29 cellular contexts compared by ENCODE assay signal in genomic region chr3:179670311-179670710, GRCh38. TPM values are rescaled to one million over a fixed set of nuclear protein-coding genes. Genes with fewer than 3 reads are reported as not detected.
DNase-seq lines count a peak whose midpoint lies in the region; ATAC-seq, FAIRE-seq and TF ChIP-seq lines count a peak whose summit lies in the region.
"Had no signal": no experiment of that assay in that cellular context is flagged by ENCODE, and none has a peak within 500 bp of the region (broad histone marks: within the 10 kb centered on the region; RNA-seq: fewer than 3 reads in every experiment).

No MANE protein-coding gene starts in this region.

- H3K36me3 ChIP-seq in H1 (ENCODE audit: control insufficient read depth in 2 of 4, insufficient read depth in 4 of 4, low read length in 3 of 4): no peaks in the 10 kb centered on the region
- H3K36me3 ChIP-seq: HAP-1, SJCRH30 had no signal

- no peak overlapping the region for H3K23ac ChIP-seq in H1 (ENCODE audit: insufficient read length)

- H3K14ac ChIP-seq in H1 (ENCODE audit: insufficient read length): no peak overlapping the region

- no peak overlapping the region for H4K91ac ChIP-seq in H1 (replicated peaks; ENCODE audit: insufficient read length, low read length)

- no peak overlapping the region for H3K4me3 ChIP-seq in H1 (ENCODE audit: extremely low read depth in 1 of 4, insufficient read depth in 2 of 4, low read depth in 3 of 4, low read length in 4 of 4)
- H3K4me3 ChIP-seq: A549, GM23248, HAP-1, SJCRH30 had no signal

- H3K36me3 Mint-ChIP-seq in HFFc6 (ENCODE audit: low read depth): peaks cover 26% of the 10 kb centered on the region

- H3K4me1 ChIP-seq in H1 (replicated peaks in 1 of 4; ENCODE audit: control insufficient read depth in 3 of 4, insufficient read depth in 4 of 4, low read length in 3 of 4): peaks cover 6 to 13% (median 10%) of the 10 kb centered on the region in 4 experiments

- H3K4me2 ChIP-seq in H1 (ENCODE audit: insufficient read depth in 1 of 2, low read depth in 2 of 2, low read length in 2 of 2): no peak overlapping the region
- H3K4me2 ChIP-seq: A549, KMS-11 had no signal

- no peak overlapping the region for H3K27ac ChIP-seq in H1 (ENCODE audit: low read depth, low read length)
- H3K27ac ChIP-seq: A549, C4-2B, GM23248, KMS-11, SJCRH30 had no signal

- H3K4me3 Mint-ChIP-seq in HFFc6: 0 out of 2 replicates have a peak overlapping the region, but pooled peaks have one; percentile 1
- H3K4me3 Mint-ChIP-seq: B cell; CD8-positive, alpha-beta T cell; IgD-negative memory B cell had no signal

- no peak overlapping the region for H3K18ac ChIP-seq in H1 (ENCODE audit: extremely low read depth, low read length)

- H3K56ac ChIP-seq in H1 (replicated peaks; ENCODE audit: insufficient read length, low read depth, low read length): no peak overlapping the region

- H2BK15ac ChIP-seq in H1 (ENCODE audit: low read length): no peak overlapping the region

- no peak for TF ChIP-seq POLR2A in H1 (IDR thresholded peaks at IDR 0.05; ENCODE audit: control extremely low read depth in 1 of 2, low read depth in 2 of 2, low read length in 2 of 2)

- H3K79me2 ChIP-seq in H1 (ENCODE audit: control insufficient read depth in 1 of 2, insufficient read depth in 2 of 2, low read length in 2 of 2): peaks cover 8 to 85% of the 10 kb centered on the region in 2 experiments; a peak in 3 of 4 replicates

- H2BK12ac ChIP-seq in H1 (ENCODE audit: low read depth, low read length): no peak overlapping the region

- no peak overlapping the region for H4K5ac ChIP-seq in H1 (ENCODE audit: insufficient read length, low read depth, low read length)

- H3K79me1 ChIP-seq in H1 (ENCODE audit: low read depth, low read length): peaks cover 19% of the 10 kb centered on the region

- H3K4me1 Mint-ChIP-seq in HFFc6 (ENCODE audit: low read depth): peaks cover 45% of the 10 kb centered on the region
- H3K4me1 Mint-ChIP-seq: B cell had no signal

- CTCF ChIA-PET in H1 (lab: Charles Lee; ENCODE audit: partially characterized antibody): interaction anchor here (1.4 to 1.5 kb wide), 2 partner anchors 16 to 20 kb away, joined by 3 to 9 read pairs; no protein-coding TSS in a partner anchor

- 91% methylated on average over 8 of the region's 8 CpGs; no CpG with 5 or more reads in 1 of the 2 experiments for WGBS in H1 (ENCODE audit: extremely low coverage in 1 of 2, insufficient coverage in 1 of 2, insufficient read length in 1 of 2, insufficient replicate concordance in 2 of 2, low coverage in 1 of 2, low lambda C conversion rate in 2 of 2, missing lambda C conversion rate in 1 of 2), 2 experiments

- H3K9ac ChIP-seq in H1 (replicated peaks in 1 of 4; ENCODE audit: extremely low read depth in 1 of 4, low read depth in 3 of 4, low read length in 3 of 4): no peak overlapping the region
- H3K9ac ChIP-seq: GM23248, KMS-11 had no signal

- TF ChIP-seq CTCF in HFFc6 (IDR thresholded peaks at IDR 0.05) (no peak), H1 (IDR thresholded peaks at IDR 0.05; ENCODE audit: control extremely low read depth in 1 of 3, insufficient read depth in 1 of 3, low read depth in 1 of 3, low read length in 3 of 3) (no peak)

- no peak overlapping the region for H2AK5ac ChIP-seq in H1 (ENCODE audit: low read depth, low read length)

- no peaks in the 10 kb centered on the region for H3K27me3 ChIP-seq in H1 (replicated peaks in 1 of 4; ENCODE audit: control insufficient read depth in 3 of 4, extremely low read depth in 1 of 4, insufficient read depth in 3 of 4, low read length in 3 of 4)
- H3K27me3 ChIP-seq: SJCRH30 had no signal

- intact Hi-C loops in sciatic nerve (cut with DNase I): no loop called here

- H2AFZ ChIP-seq in H1 (ENCODE audit: low read length): no peak overlapping the region
- H2AFZ ChIP-seq: GM23248 had no signal

- H3K4ac ChIP-seq in H1 (replicated peaks; ENCODE audit: insufficient read length, low read depth, low read length): no peak overlapping the region

- DNase-seq in HFFc6 (no peak), H1 (ENCODE audit: low read depth in 1 of 2, low spot score in 2 of 2) (peak in 1 of 2 experiments; percentile 13), left lobe of liver (ENCODE audit: low spot score) (no peak), sciatic nerve (ENCODE audit: low spot score) (no peak), NCI-H82 treated with DMSO at 0.1 percent for 48 hours (lab: John Stamatoyannopoulos, UW; ENCODE audit: unreplicated experiment) (no peak), HT-29 (ENCODE audit: low spot score) (no peak), retina (no peak), NCI-H1436 (lab: John Stamatoyannopoulos, UW) (no peak)
- DNase-seq: Caco-2; CD8-positive, alpha-beta T cell; DMS153; DND-41; GM23248; MM.1S; NCI-H1436 treated with DMSO at 0.1 percent for 48 hours; NCI-H187 treated with DMSO at 0.1 percent for 48 hours; NCI-H2171 treated with DMSO at 0.1 percent for 48 hours; NCI-H524 treated with DMSO at 0.1 percent for 48 hours; NCI-H774; NK-92 treated with Interleukin-12 subunit alpha and Interleukin-12 subunit beta, amount 100 ng/mL, for 24 hours; PC-3; SJCRH30 had no signal

- FAIRE-seq in H1 (lab: Jason Lieb, UNC): no peak
- FAIRE-seq: A549 had no signal

- no peak for TF ChIP-seq RAD21 in H1 (IDR thresholded peaks at IDR 0.05 in 1 of 2, conservative IDR thresholded peaks at IDR 0.05 in 1 of 2; ENCODE audit: low read depth in 2 of 2, low read length in 2 of 2)

- no peak overlapping the region for H2BK120ac ChIP-seq in H1 (replicated peaks; ENCODE audit: low read depth, low read length)

- H2BK5ac ChIP-seq in H1 (ENCODE audit: low read depth, low read length): no peak overlapping the region

- no peaks in the 10 kb centered on the region for H3K9me3 ChIP-seq in H1 (ENCODE audit: insufficient read depth in 2 of 2, low read depth in 1 of 2, low read length in 1 of 2)
- H3K9me3 ChIP-seq: A549, Caco-2, SJCRH30 had no signal

- 0 out of 2 replicates have a peak overlapping the region, but pooled peaks have one; percentile 48 for H2BK20ac ChIP-seq in H1 (ENCODE audit: low read length)

- H3K9me3 Mint-ChIP-seq in HFFc6: no peaks in the 10 kb centered on the region
- H3K9me3 Mint-ChIP-seq: CD8-positive, alpha-beta T cell had no signal

- H4K20me1 ChIP-seq in H1 (replicated peaks in 1 of 2; ENCODE audit: control insufficient read depth in 1 of 2, insufficient read depth in 2 of 2, low read length in 2 of 2): peaks cover 7 to 13% of the 10 kb centered on the region in 2 experiments

- TF ChIP-seq EP300 in H1 (IDR thresholded peaks at IDR 0.05; ENCODE audit: borderline replicate concordance in 1 of 2, low read depth in 2 of 2, low read length in 2 of 2): no peak

- POLR2A ChIA-PET in H1 (lab: Charles Lee; ENCODE audit: partially characterized antibody): no interaction called here

- no peaks in the 10 kb centered on the region for H3K23me2 ChIP-seq in H1 (ENCODE audit: low read depth, low read length)

- no peak overlapping the region for H4K8ac ChIP-seq in H1 (ENCODE audit: extremely low read depth, insufficient read depth, low read length)

- peak overlapping the region; percentile 39; the same call in 1 of the 2 replicates for H3K27ac Mint-ChIP-seq in HFFc6
- H3K27ac Mint-ChIP-seq: B cell; CD8-positive, alpha-beta T cell; IgD-negative memory B cell had no signal

- peak; percentile 74 for ATAC-seq in left lobe of liver
- ATAC-seq in sciatic nerve: peak; percentile 59
- ATAC-seq: A549; CD8-positive, alpha-beta T cell; PC-3; SK-N-SH treated with all-trans-retinoic acid at 6 μM for 48 hours had no signal

- H3K27me3 Mint-ChIP-seq in HFFc6 (ENCODE audit: insufficient read depth): no peaks in the 10 kb centered on the region
- H3K27me3 Mint-ChIP-seq: B cell, IgD-negative memory B cell had no signal

TF ChIP-seq in H1, 55 proteins besides CTCF, POLR2A, EP300 and RAD21:
- TF ChIP-seq SAP30 (IDR thresholded peaks at IDR 0.05; ENCODE audit: insufficient read depth, insufficient replicate concordance, low read length): no peak

RNA-seq across cellular contexts. Expression of gene USP13, which starts 17.5 kb away (rescaled TPM):
- 10 to 100 TPM; 17.1 to 25.0 (median 21.5) TPM for total RNA-seq in HFFc6 (2021; fragmentation: NEBNext Ultra II Directional; extraction: Animal tissue kit (Norgen Biotek cat#: 25700))
- total RNA-seq in H1 (2021; fragmentation: NEBNext Ultra II Directional; extraction: Animal tissue kit (Norgen Biotek cat#: 25700)): 25.9 and 28.0 TPM in 2 replicates
- 5.5 and 7.9 TPM in 2 replicates for polyA plus RNA-seq in H1 (2011; rRNA removed)
- polyA plus RNA-seq in H1 (2011; cell fraction: cytosol; rRNA removed): 9.2 TPM
- polyA plus RNA-seq in H1 (2011; cell fraction: nucleus; rRNA removed): 7.5 TPM
- polyA plus RNA-seq in H1 (2012, experiment 1 of 2): 12.7 to 16.1 TPM (median 14.5 TPM) in 4 replicates
- 2.4 TPM for polyA plus RNA-seq in H1 (2012, experiment 2 of 2)
- polyA plus RNA-seq in H1 (2013, experiment 1 of 2): 9.8 TPM
- 9.3 TPM for polyA plus RNA-seq in H1 (2013, experiment 2 of 2)
- 25.9 and 36.3 TPM in 2 replicates for polyA minus RNA-seq in H1 (2011; rRNA and poly(A)+ RNA removed)
- polyA minus RNA-seq in H1 (2011; cell fraction: cytosol; rRNA and poly(A)+ RNA removed): 19.2 TPM
- polyA minus RNA-seq in H1 (2011; cell fraction: nucleus; rRNA and poly(A)+ RNA removed): 35.9 TPM
- 6.3 TPM for total RNA-seq in left lobe of liver
- 13.8 TPM for total RNA-seq in sciatic nerve
- total RNA-seq in HT-29 (2014; rRNA removed; shearing (Covaris generic)): 2.6 and 3.4 TPM in 2 replicates
